Comparison of ENCODE assay signal across 7 cellular contexts in genomic region chr7:92635538-92635937, GRCh38. TPM values are rescaled to one million over a fixed set of nuclear protein-coding genes. Genes with fewer than 3 reads are reported as not detected.
DNase-seq lines count a peak whose midpoint lies in the region; ATAC-seq and TF ChIP-seq lines count a peak whose summit lies in the region.

No MANE protein-coding gene starts in this region.

- H2AFZ ChIP-seq in GM23248, result no peak overlapping the region
- H2AFZ ChIP-seq in mammary epithelial cell (ENCODE audit: low read depth, low read length), result no peak overlapping the region

- in situ Hi-C loops in GM23248 (cut with MboI) (no loop called here), mammary epithelial cell (cut with MboI; ENCODE audit: low sequenced_read_pairs in 2 of 2) (no loop called here), GM13977 (cut with MboI; ENCODE audit: low pct_unique_long_range_greater_than_20kb, low sequenced_read_pairs, unreplicated experiment) (no loop called here)

- H3K4me1 ChIP-seq in GM23248 (ENCODE audit: insufficient read depth), result peaks cover 51% of the 10 kb centered on the region
- H3K4me1 ChIP-seq in mammary epithelial cell (ENCODE audit: insufficient read depth, low read length), result peaks cover 49% of the 10 kb centered on the region
- H3K4me1 ChIP-seq in psoas muscle, result peaks cover 13% of the 10 kb centered on the region
- H3K4me1 ChIP-seq in tibial artery, result peaks cover 0 to 63% (median 27%) of the 10 kb centered on the region in 4 donors

- H3K27me3 ChIP-seq in GM23248 (replicated peaks; ENCODE audit: insufficient read depth), result no peaks in the 10 kb centered on the region
- H3K27me3 ChIP-seq in mammary epithelial cell (ENCODE audit: insufficient read depth, low read length), result no peaks in the 10 kb centered on the region
- no peaks in the 10 kb centered on the region for H3K27me3 ChIP-seq in psoas muscle (ENCODE audit: insufficient read depth in 3 of 3, low read length in 2 of 3)
- no peaks in the 10 kb centered on the region for H3K27me3 ChIP-seq in tibial artery

- H3K4me3 ChIP-seq in GM23248 (no peak overlapping the region), mammary epithelial cell (replicated peaks in 1 of 3; ENCODE audit: insufficient read depth in 1 of 3, low read depth in 2 of 3, low read length in 3 of 3) (no peak overlapping the region), psoas muscle (no peak overlapping the region), tibial artery (no peak overlapping the region)

- CTCF ChIA-PET in mammary epithelial cell (lab: Charles Lee; ENCODE audit: low non-redundant PET), result no interaction called here

- H4K20me1 ChIP-seq in GM23248 (ENCODE audit: insufficient read depth) (no peaks in the 10 kb centered on the region), mammary epithelial cell (ENCODE audit: insufficient read depth, low read length) (no peaks in the 10 kb centered on the region)

- dilution Hi-C loops in mammary epithelial cell (cut with HindIII; ENCODE audit: low sequenced_read_pairs), result no loop called here

- H3K9ac ChIP-seq in GM23248 (peak overlapping the region; percentile 20; the same call in 1 of the 2 replicates), mammary epithelial cell (ENCODE audit: insufficient read depth, low read length) (peak overlapping the region; percentile 57)

- peaks cover 40% of the 10 kb centered on the region for H3F3A ChIP-seq in GM23248 (ENCODE audit: insufficient read depth)

- WGBS in GM23248 (ENCODE audit: low coverage in 1 of 2, low lambda C conversion rate in 2 of 2, missing lambda C conversion rate in 2 of 2), 2 experiments, result 45 to 48% methylated on average over 4 of the region's 4 CpGs
- WGBS in mammary epithelial cell (ENCODE audit: low coverage, missing lambda C conversion rate), result 95% methylated on average over 4 of the region's 4 CpGs
- WGBS in psoas muscle, 3 donors, result 61 to 70% (median 64%) methylated on average over 4 of the region's 4 CpGs

- H3K4me2 ChIP-seq in GM23248 (ENCODE audit: unreplicated experiment) (peak overlapping the region; percentile 95), mammary epithelial cell (ENCODE audit: insufficient read depth, low read depth, low read length) (peak overlapping the region; percentile 91)

- no peak for ATAC-seq in psoas muscle
- no peak for ATAC-seq in GM19455 (IDR thresholded peaks at IDR 0.05; ENCODE audit: unreplicated experiment)

- TF ChIP-seq CTCF in mammary epithelial cell (conservative IDR thresholded peaks at IDR 0.05 in 1 of 2, IDR thresholded peaks at IDR 0.05 in 1 of 2; ENCODE audit: extremely low read depth in 1 of 2, insufficient read depth in 1 of 2, low read depth in 1 of 2, low read length in 2 of 2) (no peak), psoas muscle (IDR thresholded peaks at IDR 0.05) (no peak), tibial artery (IDR thresholded peaks at IDR 0.05) (no peak), GM13977 (IDR thresholded peaks at IDR 0.05; ENCODE audit: extremely low read depth, insufficient read depth, missing control alignments) (no peak)

- BruUV-seq in mammary epithelial cell (replicated peaks; lab: Mats Ljungman, UMichigan), result no TSS peak

- H3K36me3 ChIP-seq in GM23248 (ENCODE audit: low read depth) (no peaks in the 10 kb centered on the region), mammary epithelial cell (ENCODE audit: insufficient read depth, low read length) (peaks cover 2% of the 10 kb centered on the region), psoas muscle (ENCODE audit: insufficient read depth in 1 of 2, low read depth in 1 of 2) (no peaks in the 10 kb centered on the region), tibial artery (no peaks in the 10 kb centered on the region)

- H3K27ac ChIP-seq in GM23248, result peak overlapping the region; percentile 62
- peak overlapping the region; percentile 84 for H3K27ac ChIP-seq in mammary epithelial cell (ENCODE audit: insufficient read depth, low read depth, low read length)
- peak overlapping the region; percentile 13 for H3K27ac ChIP-seq in psoas muscle
- H3K27ac ChIP-seq in tibial artery, result no peak overlapping the region

- DNase-seq in GM23248, result no peak
- DNase-seq in MV-4-11 (lab: John Stamatoyannopoulos, UW), result peak; percentile 90
- no peak for DNase-seq in mammary epithelial cell
- no peak for DNase-seq in psoas muscle
- DNase-seq in tibial artery, result no peak
- DNase-seq in GM13977 (ENCODE audit: low spot score), result no peak

- intact Hi-C loops in mammary epithelial cell (cut with micrococcal nuclease), result no loop called here
- intact Hi-C loops in psoas muscle (cut with DNase I), result no loop called here
- intact Hi-C loops in tibial artery (cut with DNase I; ENCODE audit: low total_unique reads), result no loop called here

- H3K79me2 ChIP-seq in GM23248 (ENCODE audit: insufficient read depth), result peaks cover 69% of the 10 kb centered on the region
- H3K79me2 ChIP-seq in mammary epithelial cell (ENCODE audit: insufficient read depth, low read length), result peaks cover 74% of the 10 kb centered on the region

- H3K9me3 ChIP-seq in GM23248 (ENCODE audit: low read depth) (no peaks in the 10 kb centered on the region), mammary epithelial cell (replicated peaks; ENCODE audit: insufficient read depth, low read length) (no peaks in the 10 kb centered on the region), psoas muscle (no peaks in the 10 kb centered on the region), tibial artery (no peaks in the 10 kb centered on the region)

- H3K9me2 ChIP-seq in GM23248 (ENCODE audit: insufficient read depth), result no peaks in the 10 kb centered on the region

RNA-seq across cellular contexts. Expression of gene FAM133B, which starts 45.3 kb away (rescaled TPM):
- total RNA-seq in GM23248 (2014; rRNA removed; shearing (Covaris generic)), result 17.1 and 18.2 TPM in 2 replicates
- polyA plus RNA-seq in GM23248 (2016; fragmentation: Nextera tagmentation; extraction: Ambion mirVana), result 22.6 and 23.0 TPM in 2 replicates
- total RNA-seq in mammary epithelial cell, result 10 to 100 TPM; 16.5 to 29.9 TPM
- polyA plus RNA-seq in mammary epithelial cell, result 9.2 TPM
- polyA minus RNA-seq in mammary epithelial cell, result 3.3 TPM
- 10 to 100 TPM in 2 of 4 donors, 1 to 10 TPM in 2; 9.1 to 16.3 (median 11.1) TPM for total RNA-seq in psoas muscle
- 10 to 100 TPM; 16.3 to 23.1 (median 17.4) TPM for polyA plus RNA-seq in psoas muscle

Comparison
In these comparisons a context has a peak if more than half of its experiments do, and no peak if none do; other contexts are left out.
1. H3K27ac ChIP-seq: peak in GM23248 (single experiment), mammary epithelial cell (single experiment) and psoas muscle (single experiment); none in tibial artery (0 of 2).